In the genomic region with DNA sequence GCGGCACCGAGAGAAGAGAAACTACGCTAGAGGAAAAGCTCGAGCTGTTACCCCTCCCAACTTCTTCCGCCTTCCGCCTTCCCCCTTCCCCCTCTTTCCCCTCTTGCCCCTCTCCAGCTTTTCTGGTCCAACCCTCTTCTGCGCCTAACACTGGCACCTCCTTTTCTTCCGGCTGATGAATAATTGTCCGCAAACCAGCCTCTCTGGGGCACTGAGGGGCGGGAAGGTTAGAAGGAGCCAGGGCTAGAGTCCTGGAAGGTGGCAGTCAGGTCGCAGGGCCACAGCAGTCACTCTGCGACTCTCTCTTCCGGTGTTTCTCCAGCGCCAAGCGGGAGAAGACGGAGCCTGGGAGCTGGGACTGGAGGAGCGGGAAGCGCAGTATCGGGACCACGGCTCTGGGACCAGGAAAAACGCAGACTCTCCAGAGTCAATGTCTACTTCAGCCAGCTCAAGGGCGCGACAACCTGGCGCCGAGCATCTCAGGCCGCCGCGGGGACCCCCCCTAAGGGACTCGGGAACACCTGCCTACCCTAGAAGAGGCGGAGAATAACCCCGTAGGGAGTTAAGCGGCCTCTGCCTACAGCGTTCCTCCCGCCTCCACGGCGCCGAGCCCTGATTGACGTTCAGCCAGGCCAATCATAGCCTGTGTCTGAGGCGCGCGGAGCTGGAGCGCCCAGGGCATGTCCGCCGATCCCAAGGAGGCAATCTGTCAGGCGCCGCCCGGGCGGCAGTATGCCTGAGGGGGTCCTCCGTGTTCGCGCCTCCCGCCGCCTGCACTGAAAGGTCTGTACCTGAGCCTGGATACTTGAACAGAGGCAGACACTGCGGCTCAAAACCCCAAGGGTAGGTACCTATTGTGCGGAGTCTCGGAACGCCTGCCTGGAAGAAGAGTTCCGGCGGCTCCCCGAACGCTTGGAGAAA, we compare ENCODE assay signal across 1 cellular context.
TF ChIP-seq lines count a peak whose summit lies in the region.

No MANE protein-coding gene starts in this region.

TF ChIP-seq in HepG2, 621 proteins besides CTCF, POLR2A, EP300 and RAD21 (continued from another document and continues in another):
- TF ChIP-seq, protein P1, sequence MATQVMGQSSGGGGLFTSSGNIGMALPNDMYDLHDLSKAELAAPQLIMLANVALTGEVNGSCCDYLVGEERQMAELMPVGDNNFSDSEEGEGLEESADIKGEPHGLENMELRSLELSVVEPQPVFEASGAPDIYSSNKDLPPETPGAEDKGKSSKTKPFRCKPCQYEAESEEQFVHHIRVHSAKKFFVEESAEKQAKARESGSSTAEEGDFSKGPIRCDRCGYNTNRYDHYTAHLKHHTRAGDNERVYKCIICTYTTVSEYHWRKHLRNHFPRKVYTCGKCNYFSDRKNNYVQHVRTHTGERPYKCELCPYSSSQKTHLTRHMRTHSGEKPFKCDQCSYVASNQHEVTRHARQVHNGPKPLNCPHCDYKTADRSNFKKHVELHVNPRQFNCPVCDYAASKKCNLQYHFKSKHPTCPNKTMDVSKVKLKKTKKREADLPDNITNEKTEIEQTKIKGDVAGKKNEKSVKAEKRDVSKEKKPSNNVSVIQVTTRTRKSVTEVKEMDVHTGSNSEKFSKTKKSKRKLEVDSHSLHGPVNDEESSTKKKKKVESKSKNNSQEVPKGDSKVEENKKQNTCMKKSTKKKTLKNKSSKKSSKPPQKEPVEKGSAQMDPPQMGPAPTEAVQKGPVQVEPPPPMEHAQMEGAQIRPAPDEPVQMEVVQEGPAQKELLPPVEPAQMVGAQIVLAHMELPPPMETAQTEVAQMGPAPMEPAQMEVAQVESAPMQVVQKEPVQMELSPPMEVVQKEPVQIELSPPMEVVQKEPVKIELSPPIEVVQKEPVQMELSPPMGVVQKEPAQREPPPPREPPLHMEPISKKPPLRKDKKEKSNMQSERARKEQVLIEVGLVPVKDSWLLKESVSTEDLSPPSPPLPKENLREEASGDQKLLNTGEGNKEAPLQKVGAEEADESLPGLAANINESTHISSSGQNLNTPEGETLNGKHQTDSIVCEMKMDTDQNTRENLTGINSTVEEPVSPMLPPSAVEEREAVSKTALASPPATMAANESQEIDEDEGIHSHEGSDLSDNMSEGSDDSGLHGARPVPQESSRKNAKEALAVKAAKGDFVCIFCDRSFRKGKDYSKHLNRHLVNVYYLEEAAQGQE (IDR thresholded peaks at IDR 0.05; ENCODE audit: borderline replicate concordance in 1 of 2, low read depth in 1 of 2, low read length in 2 of 2) = peak in 1 of 2 experiments; percentile 75; a peak in 1 of 4 replicates
- TF ChIP-seq ZNF768 (CRISPR knock-in tag; IDR thresholded peaks at IDR 0.05) (peak; percentile 14; the same call in 1 of the 2 replicates), SOX6 (IDR thresholded peaks at IDR 0.05) (no peak), SOX6 (CRISPR knock-in tag; IDR thresholded peaks at IDR 0.05) (peak; percentile 30; the same call in 1 of the 2 replicates), PRDM15 (CRISPR knock-in tag; IDR thresholded peaks at IDR 0.05) (peak; percentile 62), ZNF281 (CRISPR knock-in tag; IDR thresholded peaks at IDR 0.05; ENCODE audit: borderline replicate concordance) (no peak), ZNF274 (CRISPR knock-in tag; IDR thresholded peaks at IDR 0.05) (peak; percentile 94), ATF5 (CRISPR knock-in tag; IDR thresholded peaks at IDR 0.05; ENCODE audit: low read depth) (no peak), KLF16 (CRISPR knock-in tag; IDR thresholded peaks at IDR 0.05) (peak in 1 of 2 experiments; percentile 93; a peak in 2 of 4 replicates), MEF2D (CRISPR knock-in tag; IDR thresholded peaks at IDR 0.05) (peak; percentile 31; the same call in 1 of the 2 replicates), GABPA (IDR thresholded peaks at IDR 0.05; ENCODE audit: low read depth, low read length) (peak; percentile 53), GABPA (CRISPR knock-in tag; IDR thresholded peaks at IDR 0.05; ENCODE audit: low read depth) (peak; percentile 77), KDM5B (CRISPR knock-in tag; IDR thresholded peaks at IDR 0.05; ENCODE audit: borderline replicate concordance) (peak; percentile 73; the same call in 1 of the 2 replicates), TFDP2 (CRISPR knock-in tag; IDR thresholded peaks at IDR 0.05) (peak; percentile 97), MXD3 (CRISPR knock-in tag; IDR thresholded peaks at IDR 0.05) (peak; percentile 52; the same call in 1 of the 2 replicates)
- TF ChIP-seq, protein P2, sequence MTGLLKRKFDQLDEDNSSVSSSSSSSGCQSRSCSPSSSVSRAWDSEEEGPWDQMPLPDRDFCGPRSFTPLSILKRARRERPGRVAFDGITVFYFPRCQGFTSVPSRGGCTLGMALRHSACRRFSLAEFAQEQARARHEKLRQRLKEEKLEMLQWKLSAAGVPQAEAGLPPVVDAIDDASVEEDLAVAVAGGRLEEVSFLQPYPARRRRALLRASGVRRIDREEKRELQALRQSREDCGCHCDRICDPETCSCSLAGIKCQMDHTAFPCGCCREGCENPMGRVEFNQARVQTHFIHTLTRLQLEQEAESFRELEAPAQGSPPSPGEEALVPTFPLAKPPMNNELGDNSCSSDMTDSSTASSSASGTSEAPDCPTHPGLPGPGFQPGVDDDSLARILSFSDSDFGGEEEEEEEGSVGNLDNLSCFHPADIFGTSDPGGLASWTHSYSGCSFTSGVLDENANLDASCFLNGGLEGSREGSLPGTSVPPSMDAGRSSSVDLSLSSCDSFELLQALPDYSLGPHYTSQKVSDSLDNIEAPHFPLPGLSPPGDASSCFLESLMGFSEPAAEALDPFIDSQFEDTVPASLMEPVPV (CRISPR knock-in tag; IDR thresholded peaks at IDR 0.05) = peak; percentile 81
- TF ChIP-seq, protein P3, sequence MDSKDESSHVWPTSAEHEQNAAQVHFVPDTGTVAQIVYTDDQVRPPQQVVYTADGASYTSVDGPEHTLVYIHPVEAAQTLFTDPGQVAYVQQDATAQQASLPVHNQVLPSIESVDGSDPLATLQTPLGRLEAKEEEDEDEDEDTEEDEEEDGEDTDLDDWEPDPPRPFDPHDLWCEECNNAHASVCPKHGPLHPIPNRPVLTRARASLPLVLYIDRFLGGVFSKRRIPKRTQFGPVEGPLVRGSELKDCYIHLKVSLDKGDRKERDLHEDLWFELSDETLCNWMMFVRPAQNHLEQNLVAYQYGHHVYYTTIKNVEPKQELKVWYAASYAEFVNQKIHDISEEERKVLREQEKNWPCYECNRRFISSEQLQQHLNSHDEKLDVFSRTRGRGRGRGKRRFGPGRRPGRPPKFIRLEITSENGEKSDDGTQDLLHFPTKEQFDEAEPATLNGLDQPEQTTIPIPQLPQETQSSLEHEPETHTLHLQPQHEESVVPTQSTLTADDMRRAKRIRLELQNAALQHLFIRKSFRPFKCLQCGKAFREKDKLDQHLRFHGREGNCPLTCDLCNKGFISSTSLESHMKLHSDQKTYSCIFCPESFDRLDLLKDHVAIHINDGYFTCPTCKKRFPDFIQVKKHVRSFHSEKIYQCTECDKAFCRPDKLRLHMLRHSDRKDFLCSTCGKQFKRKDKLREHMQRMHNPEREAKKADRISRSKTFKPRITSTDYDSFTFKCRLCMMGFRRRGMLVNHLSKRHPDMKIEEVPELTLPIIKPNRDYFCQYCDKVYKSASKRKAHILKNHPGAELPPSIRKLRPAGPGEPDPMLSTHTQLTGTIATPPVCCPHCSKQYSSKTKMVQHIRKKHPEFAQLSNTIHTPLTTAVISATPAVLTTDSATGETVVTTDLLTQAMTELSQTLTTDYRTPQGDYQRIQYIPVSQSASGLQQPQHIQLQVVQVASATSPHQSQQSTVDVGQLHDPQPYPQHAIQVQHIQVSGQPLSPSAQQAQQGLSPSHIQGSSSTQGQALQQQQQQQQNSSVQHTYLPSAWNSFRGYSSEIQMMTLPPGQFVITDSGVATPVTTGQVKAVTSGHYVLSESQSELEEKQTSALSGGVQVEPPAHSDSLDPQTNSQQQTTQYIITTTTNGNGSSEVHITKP (CRISPR knock-in tag; IDR thresholded peaks at IDR 0.05; ENCODE audit: low read depth) = peak; percentile 76
- TF ChIP-seq, protein P4, sequence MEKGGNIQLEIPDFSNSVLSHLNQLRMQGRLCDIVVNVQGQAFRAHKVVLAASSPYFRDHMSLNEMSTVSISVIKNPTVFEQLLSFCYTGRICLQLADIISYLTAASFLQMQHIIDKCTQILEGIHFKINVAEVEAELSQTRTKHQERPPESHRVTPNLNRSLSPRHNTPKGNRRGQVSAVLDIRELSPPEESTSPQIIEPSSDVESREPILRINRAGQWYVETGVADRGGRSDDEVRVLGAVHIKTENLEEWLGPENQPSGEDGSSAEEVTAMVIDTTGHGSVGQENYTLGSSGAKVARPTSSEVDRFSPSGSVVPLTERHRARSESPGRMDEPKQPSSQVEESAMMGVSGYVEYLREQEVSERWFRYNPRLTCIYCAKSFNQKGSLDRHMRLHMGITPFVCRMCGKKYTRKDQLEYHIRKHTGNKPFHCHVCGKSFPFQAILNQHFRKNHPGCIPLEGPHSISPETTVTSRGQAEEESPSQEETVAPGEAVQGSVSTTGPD (CRISPR knock-in tag; IDR thresholded peaks at IDR 0.05) = 0 out of 2 replicates have a peak, but pooled peaks have one; percentile 11
- TF ChIP-seq, protein P5, sequence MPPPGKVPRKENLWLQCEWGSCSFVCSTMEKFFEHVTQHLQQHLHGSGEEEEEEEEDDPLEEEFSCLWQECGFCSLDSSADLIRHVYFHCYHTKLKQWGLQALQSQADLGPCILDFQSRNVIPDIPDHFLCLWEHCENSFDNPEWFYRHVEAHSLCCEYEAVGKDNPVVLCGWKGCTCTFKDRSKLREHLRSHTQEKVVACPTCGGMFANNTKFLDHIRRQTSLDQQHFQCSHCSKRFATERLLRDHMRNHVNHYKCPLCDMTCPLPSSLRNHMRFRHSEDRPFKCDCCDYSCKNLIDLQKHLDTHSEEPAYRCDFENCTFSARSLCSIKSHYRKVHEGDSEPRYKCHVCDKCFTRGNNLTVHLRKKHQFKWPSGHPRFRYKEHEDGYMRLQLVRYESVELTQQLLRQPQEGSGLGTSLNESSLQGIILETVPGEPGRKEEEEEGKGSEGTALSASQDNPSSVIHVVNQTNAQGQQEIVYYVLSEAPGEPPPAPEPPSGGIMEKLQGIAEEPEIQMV (CRISPR knock-in tag; IDR thresholded peaks at IDR 0.05; ENCODE audit: low read depth) = 0 out of 2 replicates have a peak, but pooled peaks have one; percentile 66
